Comparison of ENCODE assay signal across 20 cellular contexts in the genomic region with DNA sequence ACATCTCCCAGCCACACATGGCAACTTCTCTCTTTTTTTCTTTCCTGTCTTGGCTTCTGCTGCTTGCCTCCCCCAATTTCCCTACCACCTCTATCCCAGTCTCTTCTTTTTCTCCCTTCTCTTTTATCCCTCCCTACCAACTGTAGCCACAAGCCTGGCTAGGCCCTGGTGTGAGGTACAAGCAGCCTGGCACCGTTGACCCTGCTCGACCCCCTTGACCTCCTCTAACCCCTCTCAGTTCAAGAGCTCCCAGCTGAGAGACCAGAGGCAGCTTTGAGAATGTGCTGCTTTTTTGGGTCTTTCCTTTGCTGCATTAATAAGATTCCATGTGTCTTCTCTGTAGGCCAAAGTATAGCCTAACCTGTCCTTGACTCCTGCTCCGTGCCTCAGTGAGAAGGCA. TPM values are rescaled to one million over a fixed set of nuclear protein-coding genes. Genes with fewer than 3 reads are reported as not detected.
A peak's percentile ranks its signal among the peaks of the same experiment; 100 is the strongest.
DNase-seq lines count a peak whose midpoint lies in the region; ATAC-seq and TF ChIP-seq lines count a peak whose summit lies in the region.
"Had no signal": no experiment of that assay in that cellular context is flagged by ENCODE, and none has a peak within 500 bp of the region (broad histone marks: within the 10 kb centered on the region; RNA-seq: fewer than 3 reads in every experiment).

No MANE protein-coding gene starts in this region.

- no peak overlapping the region for H3K4me2 ChIP-seq in mesendoderm (ENCODE audit: low read length)
- H3K4me2 ChIP-seq: A549, KMS-11 had no signal

- H3K36me3 Mint-ChIP-seq in chondrocyte (ENCODE audit: low read depth) (no peaks in the 10 kb centered on the region), osteocyte (ENCODE audit: unreplicated experiment) (peaks cover 14% of the 10 kb centered on the region)

- H4K8ac ChIP-seq in mesendoderm (ENCODE audit: low read depth, low read length) = no peak overlapping the region

- intact Hi-C loops in heart left ventricle (cut with DNase I) = no loop called here

- no peak for TF ChIP-seq CTCF in cardiac muscle cell (IDR thresholded peaks at IDR 0.05; ENCODE audit: low read depth, low read length)
- no peak for TF ChIP-seq CTCF in heart left ventricle (IDR thresholded peaks at IDR 0.05)
- no peak for TF ChIP-seq CTCF in chondrocyte (IDR thresholded peaks at IDR 0.05)
- no peak for TF ChIP-seq CTCF in osteocyte (IDR thresholded peaks at IDR 0.05)
- no peak for TF ChIP-seq CTCF in GM13977 (IDR thresholded peaks at IDR 0.05; ENCODE audit: extremely low read depth, insufficient read depth, missing control alignments)

- DNase-seq in cardiac muscle cell (ENCODE audit: low read depth in 1 of 2, low spot score in 1 of 2) = peak in 1 of 2 donors; percentile 36
- DNase-seq in heart left ventricle = no peak
- DNase-seq in chondrocyte (ENCODE audit: low spot score) = no peak
- no peak for DNase-seq in osteocyte (ENCODE audit: extremely low spot score, unreplicated experiment)
- DNase-seq in substantia nigra (lab: John Stamatoyannopoulos, UW) = no peak
- no peak for DNase-seq in mesendoderm
- DNase-seq in GM13977 (ENCODE audit: low spot score) = no peak
- DNase-seq: DMS 273 treated with DMSO at 0.1 percent for 48 hours, H7, NCI-H1048, NCI-H1436 treated with DMSO at 0.1 percent for 48 hours, NCI-H2029 treated with DMSO at 0.1 percent for 48 hours, NCI-H774, RPMI8226 had no signal

- no peaks in the 10 kb centered on the region for H3K79me1 ChIP-seq in mesendoderm (ENCODE audit: low read length)

- H3K27ac Mint-ChIP-seq in chondrocyte (ENCODE audit: unreplicated experiment) (peak overlapping the region; percentile 83), osteocyte (ENCODE audit: unreplicated experiment) (peak overlapping the region; percentile 68)

- no peak overlapping the region for H4K5ac ChIP-seq in mesendoderm (ENCODE audit: low read length)

- TF ChIP-seq POLR2A in heart left ventricle (IDR thresholded peaks at IDR 0.05) = no peak

- no peaks in the 10 kb centered on the region for H3K79me2 ChIP-seq in mesendoderm (ENCODE audit: control insufficient read depth, insufficient read depth, low read length)

- H3K4me3 Mint-ChIP-seq in chondrocyte (ENCODE audit: unreplicated experiment) = no peak overlapping the region
- H3K4me3 Mint-ChIP-seq in osteocyte (ENCODE audit: unreplicated experiment) = no peak overlapping the region

- no peak overlapping the region for H3K4me3 ChIP-seq in cardiac muscle cell
- H3K4me3 ChIP-seq in heart left ventricle = no peak overlapping the region
- H3K4me3 ChIP-seq in mesendoderm (ENCODE audit: low read length) = no peak overlapping the region
- H3K4me3 ChIP-seq: A549 had no signal

- H3K4me1 Mint-ChIP-seq in chondrocyte (ENCODE audit: low read depth) (peaks cover 36% of the 10 kb centered on the region), osteocyte (ENCODE audit: unreplicated experiment) (peaks cover 44% of the 10 kb centered on the region)

- H3K4ac ChIP-seq in mesendoderm (ENCODE audit: low read depth, low read length) = no peak overlapping the region

- H2BK120ac ChIP-seq in mesendoderm (ENCODE audit: low read depth, low read length) = no peak overlapping the region

- ATAC-seq in heart left ventricle (no peak), HG03025 (IDR thresholded peaks at IDR 0.05; ENCODE audit: low FRiP score, unreplicated experiment) (no peak)
- ATAC-seq: A549 had no signal

- H3K27me3 ChIP-seq in cardiac muscle cell (no peaks in the 10 kb centered on the region), heart left ventricle (peaks cover 0 to 3% (median 0%) of the 10 kb centered on the region in 9 donors), mesendoderm (ENCODE audit: insufficient read depth, low read length, poor library complexity) (no peaks in the 10 kb centered on the region)

- H3K36me3 ChIP-seq in cardiac muscle cell = no peaks in the 10 kb centered on the region
- peaks cover 0 to 62% (median 30%) of the 10 kb centered on the region in 9 donors for H3K36me3 ChIP-seq in heart left ventricle
- H3K36me3 ChIP-seq in mesendoderm (ENCODE audit: control insufficient read depth, insufficient read depth, low read length) = no peaks in the 10 kb centered on the region

- H3K9me3 ChIP-seq in cardiac muscle cell (ENCODE audit: low read depth) = no peaks in the 10 kb centered on the region
- H3K9me3 ChIP-seq in heart left ventricle = peaks cover 0 to 8% (median 0%) of the 10 kb centered on the region in 12 donors

- H3K27me3 Mint-ChIP-seq in chondrocyte (ENCODE audit: low read depth) (no peaks in the 10 kb centered on the region), osteocyte (ENCODE audit: unreplicated experiment) (no peaks in the 10 kb centered on the region)

- no peak overlapping the region for H3K56ac ChIP-seq in mesendoderm (ENCODE audit: low read length)

- in situ Hi-C loops in GM13977 (cut with MboI; ENCODE audit: low pct_unique_long_range_greater_than_20kb, low sequenced_read_pairs, unreplicated experiment) = no loop called here

- H3K27ac ChIP-seq in cardiac muscle cell = peak overlapping the region; percentile 82
- H3K27ac ChIP-seq in heart left ventricle = no peak overlapping the region
- H3K27ac ChIP-seq in substantia nigra (ENCODE audit: low read depth, low read length, poor library complexity, severe bottlenecking) = no peak overlapping the region
- no peak overlapping the region for H3K27ac ChIP-seq in mesendoderm (ENCODE audit: low read depth, low read length)
- H3K27ac ChIP-seq: C4-2B, KMS-11 had no signal

- H3K18ac ChIP-seq in mesendoderm (ENCODE audit: low read length) = no peak overlapping the region

- H3K9me3 Mint-ChIP-seq in chondrocyte (ENCODE audit: low read depth) (peaks cover 3% of the 10 kb centered on the region), osteocyte (ENCODE audit: unreplicated experiment) (no peaks in the 10 kb centered on the region)

- no peak overlapping the region for H3K9ac ChIP-seq in mesendoderm (ENCODE audit: low read length)
- H3K9ac ChIP-seq: KMS-11 had no signal

- H2BK5ac ChIP-seq in mesendoderm (ENCODE audit: low read length) = no peak overlapping the region

- 79 to 86% (median 80%) methylated on average over 3 of the region's 3 CpGs for WGBS in heart left ventricle, 4 donors
- WGBS in mesendoderm (ENCODE audit: extremely low coverage, insufficient coverage, low lambda C conversion rate) = no CpG with 5 or more reads among the region's 3 CpGs

- no peak overlapping the region for H2AK5ac ChIP-seq in mesendoderm (ENCODE audit: low read length)

- peaks cover 25% of the 10 kb centered on the region for H3K4me1 ChIP-seq in cardiac muscle cell (ENCODE audit: low read depth)
- peaks cover 0 to 8% (median 0%) of the 10 kb centered on the region in 12 donors for H3K4me1 ChIP-seq in heart left ventricle
- H3K4me1 ChIP-seq in mesendoderm (ENCODE audit: control insufficient read depth, low read depth, low read length) = no peaks in the 10 kb centered on the region

- H2BK15ac ChIP-seq in mesendoderm (replicated peaks; ENCODE audit: low read depth) = no peak overlapping the region

- H3K23ac ChIP-seq in mesendoderm (ENCODE audit: low read length) = no peak overlapping the region

RNA-seq across cellular contexts. Expression of gene B9D1, which starts 32.3 kb away (rescaled TPM):
- total RNA-seq in cardiac muscle cell (54.0 and 54.5 TPM in 2 replicates), heart left ventricle (10 to 100 TPM in 5 of 9 donors, 1 to 10 TPM in 4; 5.6 to 27.9 (median 10.8) TPM), chondrocyte (9.4 to 22.0 TPM (median 9.9 TPM) in 3 replicates), osteocyte (15.8 and 16.5 TPM in 2 replicates)
- polyA plus RNA-seq in cardiac muscle cell (58.7 and 65.7 TPM in 2 replicates), heart left ventricle (10 to 100 TPM in 1 of 2 donors, 1 to 10 TPM in 1; 9.1 to 10.7 TPM)
- polyA plus RNA-seq in mesendoderm (2013, experiment 1 of 2) = 30.4 TPM
- 29.6 TPM for polyA plus RNA-seq in mesendoderm (2013, experiment 2 of 2)

RNA-seq across cellular contexts. Expression of gene MAPK7, which starts 48.0 kb away (rescaled TPM):
- total RNA-seq in cardiac muscle cell (26.8 and 27.1 TPM in 2 replicates), heart left ventricle (10 to 100 TPM in 6 of 9 donors, 1 to 10 TPM in 3; 8.2 to 25.4 (median 12.1) TPM), chondrocyte (50.0 to 53.6 TPM (median 52.3 TPM) in 3 replicates), osteocyte (33.9 and 37.1 TPM in 2 replicates)
- polyA plus RNA-seq in cardiac muscle cell (29.7 and 33.0 TPM in 2 replicates), heart left ventricle (10 to 100 TPM in 1 of 2 donors, 1 to 10 TPM in 1; 5.7 to 20.0 TPM)
- 51.0 TPM for polyA plus RNA-seq in mesendoderm (2013, experiment 1 of 2)
- 48.4 TPM for polyA plus RNA-seq in mesendoderm (2013, experiment 2 of 2)

RNA-seq across cellular contexts. Expression of gene MFAP4, which starts 56.7 kb away (rescaled TPM):
- total RNA-seq in cardiac muscle cell (14.1 and 16.7 TPM in 2 replicates), heart left ventricle (10 to 100 TPM; 15.7 to 84.3 (median 51.3) TPM), chondrocyte (307 to 312 TPM (median 310 TPM) in 3 replicates), osteocyte (73.4 and 85.8 TPM in 2 replicates)
- polyA plus RNA-seq in cardiac muscle cell (22.6 and 23.4 TPM in 2 replicates), heart left ventricle (10 to 100 TPM; 19.4 to 29.0 TPM)
- 93.5 TPM for polyA plus RNA-seq in mesendoderm (2013, experiment 1 of 2)
- 84.3 TPM for polyA plus RNA-seq in mesendoderm (2013, experiment 2 of 2)
- total RNA-seq: M059J, NCI-H460 had no signal
